In genomic region chr2:95403824-95404223, GRCh38 we compare ENCODE assay signal across 7 cellular contexts. TPM values are rescaled to one million over a fixed set of nuclear protein-coding genes. Genes with fewer than 3 reads are reported as not detected.
DNase-seq lines count a peak whose midpoint lies in the region; ATAC-seq, FAIRE-seq and TF ChIP-seq lines count a peak whose summit lies in the region.
"Not testable (repeated sequence)": the region's sequence is repeated elsewhere in the genome, so short reads cannot be mapped to it uniquely, and the experiment has no call there.

No MANE protein-coding gene starts in this region.

- FAIRE-seq in HepG2 (lab: Jason Lieb, UNC), result not testable (repeated sequence)

- TF ChIP-seq POLR2A in HepG2 (IDR thresholded peaks at IDR 0.05; ENCODE audit: insufficient read depth in 1 of 2, low read depth in 2 of 2, low read length in 2 of 2), result not testable (repeated sequence)

- ATAC-seq in HepG2, result not testable (repeated sequence)

- TSS peak; percentile 67 for BruUV-seq in Calu3 (replicated peaks; lab: Mats Ljungman, UMichigan)
- BruUV-seq in HepG2 (replicated peaks; lab: Mats Ljungman, UMichigan), result TSS peak; percentile 64

- not testable (repeated sequence) for H2AFZ ChIP-seq in Loucy (ENCODE audit: low read length); HepG2 (ENCODE audit: low read length); osteoblast (ENCODE audit: low read length)

- CTCF ChIA-PET in Calu3 (lab: Charles Lee), result interaction anchor here (0.9 to 1.8 kb wide), 3 partner anchors 15 to 122 kb away, joined by 3 to 5 read pairs (median 3); no protein-coding TSS in a partner anchor
- CTCF ChIA-PET in HepG2 (lab: Yijun Ruan, JAX; ENCODE audit: low intra/inter-chr PET ratio, low total read pairs), result interaction anchor here (2.0 kb wide), 1 partner anchor 14 kb away, joined by 9 read pairs; no protein-coding TSS in a partner anchor

- not testable (repeated sequence) for TF ChIP-seq RAD21 in HepG2 (CRISPR knock-in tag; IDR thresholded peaks at IDR 0.05)

- not testable (repeated sequence) for H3K9me3 Mint-ChIP-seq in Calu3 (ENCODE audit: low read depth, unreplicated experiment); activated naive CD8-positive, alpha-beta T cell treated with anti-CD3 and anti-CD28 coated beads for 36 hours; endodermal cell

- not testable (repeated sequence) for H3K36me3 ChIP-seq in Loucy (ENCODE audit: insufficient read depth, low read length); endodermal cell (ENCODE audit: control insufficient read depth, insufficient read depth, low read length); osteoblast (ENCODE audit: insufficient read depth, low read length)
- peaks cover 0 to 12% of the 10 kb centered on the region in 2 experiments; a peak in 3 of 5 replicates for H3K36me3 ChIP-seq in HepG2 (replicated peaks in 1 of 2; ENCODE audit: control insufficient read depth in 1 of 2, insufficient read depth in 2 of 2, low read length in 2 of 2)

- peak overlapping the region; percentile 99 for H3K4me3 Mint-ChIP-seq in Calu3 (ENCODE audit: low read depth, unreplicated experiment)
- H3K4me3 Mint-ChIP-seq in activated naive CD8-positive, alpha-beta T cell treated with anti-CD3 and anti-CD28 coated beads for 36 hours, result peak overlapping the region; percentile 98
- H3K4me3 Mint-ChIP-seq in endodermal cell, result peak overlapping the region; percentile 97

- H3K27me3 Mint-ChIP-seq in Calu3 (ENCODE audit: unreplicated experiment); activated naive CD8-positive, alpha-beta T cell treated with anti-CD3 and anti-CD28 coated beads for 36 hours: not testable (repeated sequence)
- peaks cover 16% of the 10 kb centered on the region for H3K27me3 Mint-ChIP-seq in endodermal cell (ENCODE audit: insufficient read depth)

- peaks cover 19% of the 10 kb centered on the region for H3K4me1 Mint-ChIP-seq in Calu3 (ENCODE audit: low read depth, unreplicated experiment)
- H3K4me1 Mint-ChIP-seq in activated naive CD8-positive, alpha-beta T cell treated with anti-CD3 and anti-CD28 coated beads for 36 hours, result peaks cover 16% of the 10 kb centered on the region
- H3K4me1 Mint-ChIP-seq in endodermal cell, result not testable (repeated sequence)

- not testable (repeated sequence) for H4K20me1 ChIP-seq in Loucy (ENCODE audit: insufficient read depth, low read length, poor library complexity, severe bottlenecking); HepG2 (ENCODE audit: insufficient read depth, low read length); osteoblast (ENCODE audit: insufficient read depth, low read length)

- not testable (repeated sequence) for H3K27ac ChIP-seq in endodermal cell (ENCODE audit: low read depth, low read length); osteoblast (ENCODE audit: low read depth, low read length)
- H3K27ac ChIP-seq in HepG2 (ENCODE audit: extremely low read length, insufficient read depth, low read length), result peak overlapping the region; percentile 82

- H3K4me1 ChIP-seq in Loucy (ENCODE audit: insufficient read depth, low read length, poor library complexity, severe bottlenecking) (peaks cover 16% of the 10 kb centered on the region), HepG2 (ENCODE audit: insufficient read depth, low read length) (peaks cover 23% of the 10 kb centered on the region)
- not testable (repeated sequence) for H3K4me1 ChIP-seq in endodermal cell (ENCODE audit: control insufficient read depth, insufficient read depth, low read length); osteoblast (ENCODE audit: insufficient read depth, low read length)

- H3F3A ChIP-seq in Loucy (ENCODE audit: low read depth), result not testable (repeated sequence)

- POLR2A ChIA-PET in HepG2 (lab: Yijun Ruan, JAX), result interaction anchor here (1.4 to 5.1 kb wide), 3 partner anchors 13 to 238 kb away, joined by 3 to 110 read pairs (median 12); partner anchors contain the start of gene ZNF2

- peak overlapping the region; percentile 96 for H3K9ac ChIP-seq in Loucy (ENCODE audit: low read depth, low read length, poor library complexity, severe bottlenecking)
- H3K9ac ChIP-seq in endodermal cell (ENCODE audit: extremely low read depth, low read length, poor library complexity, severe bottlenecking), result not testable (repeated sequence)
- peak overlapping the region; percentile 93 for H3K9ac ChIP-seq in HepG2 (ENCODE audit: insufficient read depth, low read depth, low read length)

- H3K36me3 Mint-ChIP-seq in Calu3 (ENCODE audit: insufficient read depth, unreplicated experiment) (peaks cover 22% of the 10 kb centered on the region), endodermal cell (ENCODE audit: low read depth) (peaks cover 10% of the 10 kb centered on the region)
- H3K36me3 Mint-ChIP-seq in activated naive CD8-positive, alpha-beta T cell treated with anti-CD3 and anti-CD28 coated beads for 36 hours, result not testable (repeated sequence)

- H3K27ac Mint-ChIP-seq in Calu3 (ENCODE audit: unreplicated experiment); activated naive CD8-positive, alpha-beta T cell treated with anti-CD3 and anti-CD28 coated beads for 36 hours; endodermal cell: not testable (repeated sequence)

- not testable (repeated sequence) for H3K9me3 ChIP-seq in Loucy (ENCODE audit: insufficient read depth, low read depth, low read length); endodermal cell (ENCODE audit: control insufficient read depth, low read length); HepG2 (ENCODE audit: low read length); osteoblast (ENCODE audit: low read depth, low read length)

- H3K9me2 ChIP-seq in Loucy (replicated peaks; ENCODE audit: low read depth, low read length), result not testable (repeated sequence)

- not testable (repeated sequence) for TF ChIP-seq CTCF in Calu3 (IDR thresholded peaks at IDR 0.05; ENCODE audit: unreplicated experiment); Loucy (conservative IDR thresholded peaks at IDR 0.05; ENCODE audit: low read length); WI38 (IDR thresholded peaks at IDR 0.05; ENCODE audit: low read depth, low read length); endodermal cell (conservative IDR thresholded peaks at IDR 0.05); HepG2 (CRISPR knock-in tag; IDR thresholded peaks at IDR 0.05); osteoblast (IDR thresholded peaks at IDR 0.05; ENCODE audit: extremely low read depth, low read depth, low read length)

- not testable (repeated sequence) for DNase-seq in Calu3; activated naive CD8-positive, alpha-beta T cell treated with anti-CD3 and anti-CD28 coated beads for 36 hours; endodermal cell; HepG2 (ENCODE audit: low spot score); osteoblast (ENCODE audit: insufficient read length, low spot score, missing footprints)

- 90 to 94% methylated on average over 5 of the region's 5 CpGs for WGBS in endodermal cell (ENCODE audit: insufficient coverage in 1 of 2, insufficient read length in 1 of 2), 2 experiments
- WGBS in HepG2 (ENCODE audit: low lambda C conversion rate), result 87% methylated on average over 5 of the region's 5 CpGs

- H3K79me2 ChIP-seq in Loucy (ENCODE audit: insufficient read depth, low read length) (peaks cover 32% of the 10 kb centered on the region), HepG2 (ENCODE audit: insufficient read depth, low read length) (peaks cover 14% of the 10 kb centered on the region), osteoblast (ENCODE audit: insufficient read depth, low read length) (peaks cover 21% of the 10 kb centered on the region)

- peak overlapping the region; percentile 86 for H3K4me2 ChIP-seq in Loucy (ENCODE audit: low read depth, low read length, poor library complexity, severe bottlenecking)
- peak overlapping the region; percentile 87 for H3K4me2 ChIP-seq in HepG2 (ENCODE audit: low read depth, low read length)
- H3K4me2 ChIP-seq in osteoblast (ENCODE audit: insufficient read depth, low read length), result peak overlapping the region; percentile 92

- intact Hi-C loops in Calu3 (cut with micrococcal nuclease; ENCODE audit: unreplicated experiment); HepG2 (cut with micrococcal nuclease; ENCODE audit: unreplicated experiment): not testable (repeated sequence)

- H3K4me3 ChIP-seq in Loucy (ENCODE audit: low read length, poor library complexity, severe bottlenecking), result peak overlapping the region; percentile 99
- peak overlapping the region; percentile 78 for H3K4me3 ChIP-seq in WI38 (ENCODE audit: low read depth, low read length)
- peak overlapping the region; percentile 96 for H3K4me3 ChIP-seq in endodermal cell (ENCODE audit: low read length)
- peak overlapping the region in 2 of 3 experiments; percentile 94 to 99; a peak in 3 of 6 replicates for H3K4me3 ChIP-seq in HepG2 (replicated peaks in 1 of 3; ENCODE audit: insufficient read depth in 1 of 3, low read depth in 2 of 3, low read length in 3 of 3)
- not testable (repeated sequence) for H3K4me3 ChIP-seq in osteoblast (ENCODE audit: insufficient read depth, low read length)

- TF ChIP-seq EP300 in HepG2 (IDR thresholded peaks at IDR 0.05; ENCODE audit: low read depth in 2 of 2, low read length in 2 of 2); HepG2 (CRISPR knock-in tag; IDR thresholded peaks at IDR 0.05; ENCODE audit: borderline replicate concordance): not testable (repeated sequence)

- H3K27me3 ChIP-seq in Loucy (ENCODE audit: insufficient read depth, low read length, poor library complexity, severe bottlenecking); endodermal cell (ENCODE audit: control insufficient read depth, insufficient read depth, low read length, poor library complexity, severe bottlenecking); HepG2 (ENCODE audit: control insufficient read depth in 1 of 2, insufficient read depth in 2 of 2, low read length in 2 of 2); osteoblast (ENCODE audit: insufficient read depth, low read length): not testable (repeated sequence)

- in situ Hi-C loops in HepG2 (cut with HindIII; ENCODE audit: extremely low pct_ligation_motif_present, low pct_unique_long_range_greater_than_20kb), result not testable (repeated sequence)

RNA-seq across cellular contexts. Expression of gene FAHD2A, which starts 1.3 kb away (rescaled TPM):
- total RNA-seq in Calu3 (2022) (26.8 and 29.1 TPM in 2 replicates), endodermal cell (10 to 100 TPM; 45.2 to 49.4 TPM), HepG2 (2016; rRNA removed; fragmentation: Illumina TruSeq; extraction: Trizol) (44.2 and 48.4 TPM in 2 replicates), osteoblast (19.7 and 21.4 TPM in 2 replicates)
- total RNA-seq in activated naive CD8-positive, alpha-beta T cell treated with anti-CD3 and anti-CD28 coated beads for 36 hours, result 10 to 100 TPM; 33.2 to 33.6 TPM
- polyA plus RNA-seq in endodermal cell (2013, experiment 1 of 2), result 38.3 TPM
- polyA plus RNA-seq in endodermal cell (2013, experiment 2 of 2), result 31.3 TPM
- total RNA-seq in HepG2 (2016; cell fraction: cytosol; rRNA removed; fragmentation: Illumina TruSeq; extraction: Trizol; ENCODE audit: low read depth), result 6.0 and 7.7 TPM in 2 replicates
- total RNA-seq in HepG2 (2016; cell fraction: insoluble cytoplasmic fraction; rRNA removed; fragmentation: Illumina TruSeq; extraction: Trizol), result 43.7 and 52.6 TPM in 2 replicates
- 11.6 and 14.6 TPM in 2 replicates for total RNA-seq in HepG2 (2016; cell fraction: membrane; rRNA removed; fragmentation: Illumina TruSeq; extraction: Trizol)
- total RNA-seq in HepG2 (2016; cell fraction: nucleus; rRNA removed; fragmentation: Illumina TruSeq; extraction: Trizol), result 37.1 and 41.1 TPM in 2 replicates
- polyA plus RNA-seq in HepG2 (2011; rRNA removed), result 34.0 and 41.8 TPM in 2 replicates
- polyA plus RNA-seq in HepG2 (2011; cell fraction: cytosol; rRNA removed), result 27.3 and 33.0 TPM in 2 replicates
- polyA plus RNA-seq in HepG2 (2011; cell fraction: nucleus; rRNA removed), result 86.2 and 107 TPM in 2 replicates
- 23.8 and 29.6 TPM in 2 replicates for polyA plus RNA-seq in HepG2 (2012)
- polyA plus RNA-seq in HepG2 (2016; cell fraction: cytosol; fragmentation: Illumina TruSeq; extraction: Trizol; ENCODE audit: low read depth), result 8.4 and 12.0 TPM in 2 replicates
- 50.4 and 54.4 TPM in 2 replicates for polyA plus RNA-seq in HepG2 (2016; cell fraction: insoluble cytoplasmic fraction; fragmentation: Illumina TruSeq; extraction: Trizol; ENCODE audit: low read depth)
- 11.0 and 12.8 TPM in 2 replicates for polyA plus RNA-seq in HepG2 (2016; cell fraction: membrane; fragmentation: Illumina TruSeq; extraction: Trizol; ENCODE audit: low read depth)
- polyA plus RNA-seq in HepG2 (2016; cell fraction: nucleus; fragmentation: Illumina TruSeq; extraction: Trizol; ENCODE audit: insufficient read depth, low read depth), result 56.9 and 57.0 TPM in 2 replicates
- polyA minus RNA-seq in HepG2 (2011; rRNA and poly(A)+ RNA removed; ENCODE audit: low replicate concordance), result 38.4 and 46.0 TPM in 2 replicates
- 14.6 and 15.4 TPM in 2 replicates for polyA minus RNA-seq in HepG2 (2011; cell fraction: cytosol; rRNA and poly(A)+ RNA removed)
- 44.5 and 51.1 TPM in 2 replicates for polyA minus RNA-seq in HepG2 (2011; cell fraction: nucleus; rRNA and poly(A)+ RNA removed)
